In the genomic region with DNA sequence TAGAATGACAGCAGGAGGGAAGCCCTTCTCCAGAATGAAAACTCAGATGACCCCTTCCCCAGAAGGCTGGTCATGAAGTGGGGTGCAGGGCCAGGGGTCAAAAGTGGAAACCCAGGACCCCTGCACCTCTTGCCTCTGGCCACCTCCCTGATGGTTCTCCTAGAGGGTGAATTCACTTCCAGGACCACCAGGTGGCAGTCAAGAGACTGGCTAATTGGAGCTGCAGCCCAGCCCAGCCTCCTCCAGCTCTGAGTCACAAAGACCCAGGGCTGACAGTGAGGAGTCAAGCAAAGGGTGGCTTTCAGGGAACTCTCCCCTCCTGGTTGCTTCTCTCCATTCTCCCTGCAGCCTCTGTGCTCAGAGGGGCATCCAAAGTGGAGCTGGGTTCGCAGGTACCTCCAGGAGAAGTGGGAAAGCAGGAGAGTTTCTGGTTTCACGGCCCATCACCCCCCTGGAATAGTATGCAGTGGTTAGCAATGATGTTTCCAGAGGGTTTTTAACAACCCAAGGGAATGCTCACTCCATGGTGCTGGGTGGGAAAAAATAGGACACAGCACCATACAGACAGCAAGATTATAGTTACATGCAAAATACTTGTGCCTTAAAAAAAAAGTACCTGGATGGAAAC, we compare ENCODE assay signal across 8 cellular contexts. TPM values are rescaled to one million over a fixed set of nuclear protein-coding genes. Genes with fewer than 3 reads are reported as not detected.
A peak's percentile ranks its signal among the peaks of the same experiment; 100 is the strongest.
DNase-seq lines count a peak whose midpoint lies in the region; ATAC-seq and TF ChIP-seq lines count a peak whose summit lies in the region.

No MANE protein-coding gene starts in this region.

- CTCF ChIA-PET in activated CD4-positive, alpha-beta T cell treated with anti-CD3 and anti-CD28 coated beads, Interleukin-2, amount 10 ng/mL, durations not matched to agents 7 days and 5 days (lab: Charles Lee), result interaction anchor here (0.6 to 1.5 kb wide), 10 partner anchors 13 to 1042 kb away, joined by 3 to 6 read pairs (median 3); no protein-coding TSS in a partner anchor

- H3K36me3 ChIP-seq in right lobe of liver, result no peaks in the 10 kb centered on the region

- H3K36me3 Mint-ChIP-seq in activated CD4-positive, alpha-beta T cell treated with anti-CD3 and anti-CD28 coated beads, Interleukin-2, amount 10 ng/mL, durations not matched to agents 7 days and 5 days (ENCODE audit: low read depth), result no peaks in the 10 kb centered on the region

- peak; percentile 54 for DNase-seq in CMK (ENCODE audit: low read depth)
- peak; percentile 61 for DNase-seq in NCI-H510A (lab: John Stamatoyannopoulos, UW)
- DNase-seq in activated CD4-positive, alpha-beta T cell treated with anti-CD3 and anti-CD28 coated beads, Interleukin-2, amount 10 ng/mL, durations not matched to agents 7 days and 5 days, result peak; percentile 80
- peak; percentile 86 for DNase-seq in dedifferentiated amniotic fluid mesenchymal stem cell (ENCODE audit: extremely low spot score)
- DNase-seq in right lobe of liver, result peak; percentile 77 to 83 (median 81)
- DNase-seq in stimulated activated CD4-positive, alpha-beta T cell treated with anti-CD3 and anti-CD28 coated beads, Interleukin-4, amount 100 ng/mL, for 48 hours (ENCODE audit: low read depth in 2 of 2), result peak; percentile 70 to 78

- TF ChIP-seq POLR2A in right lobe of liver (IDR thresholded peaks at IDR 0.05), result no peak

- no peaks in the 10 kb centered on the region for H3K9me3 Mint-ChIP-seq in activated CD4-positive, alpha-beta T cell treated with anti-CD3 and anti-CD28 coated beads, Interleukin-2, amount 10 ng/mL, durations not matched to agents 7 days and 5 days

- H3K4me1 Mint-ChIP-seq in activated CD4-positive, alpha-beta T cell treated with anti-CD3 and anti-CD28 coated beads, Interleukin-2, amount 10 ng/mL, durations not matched to agents 7 days and 5 days, result no peaks in the 10 kb centered on the region

- no peaks in the 10 kb centered on the region for H3K27me3 ChIP-seq in right lobe of liver

- no peak overlapping the region for H3K4me3 Mint-ChIP-seq in activated CD4-positive, alpha-beta T cell treated with anti-CD3 and anti-CD28 coated beads, Interleukin-2, amount 10 ng/mL, durations not matched to agents 7 days and 5 days

- intact Hi-C loops in right lobe of liver (cut with DNase I), result loop anchor here in 1 of 2 donors (10.0 kb wide), 1 partner anchor 250 kb away; no protein-coding TSS in a partner anchor

- no peak overlapping the region for H3K27ac ChIP-seq in right lobe of liver

- H3K27me3 Mint-ChIP-seq in activated CD4-positive, alpha-beta T cell treated with anti-CD3 and anti-CD28 coated beads, Interleukin-2, amount 10 ng/mL, durations not matched to agents 7 days and 5 days, result peaks cover 21% of the 10 kb centered on the region

- peak; percentile 54 for ATAC-seq in HG02588 (IDR thresholded peaks at IDR 0.05; ENCODE audit: unreplicated experiment)
- peak; percentile 93 to 99 (median 95) for ATAC-seq in right lobe of liver
- ATAC-seq in GM19023 (IDR thresholded peaks at IDR 0.05; ENCODE audit: unreplicated experiment), result no peak

- H3K27ac Mint-ChIP-seq in activated CD4-positive, alpha-beta T cell treated with anti-CD3 and anti-CD28 coated beads, Interleukin-2, amount 10 ng/mL, durations not matched to agents 7 days and 5 days, result no peak overlapping the region

- no peaks in the 10 kb centered on the region for H3K9me3 ChIP-seq in right lobe of liver

- no CpG with 5 or more reads among the region's 2 CpGs for WGBS in right lobe of liver (ENCODE audit: insufficient coverage, low coverage, low lambda C conversion rate, missing lambda C conversion rate)

- TF ChIP-seq CTCF in right lobe of liver (IDR thresholded peaks at IDR 0.05), result peak; percentile 86 to 93 (median 92)

- H3K4me3 ChIP-seq in right lobe of liver, result no peak overlapping the region

- H3K4me1 ChIP-seq in right lobe of liver, result no peaks in the 10 kb centered on the region

- POLR2A ChIA-PET in activated CD4-positive, alpha-beta T cell treated with anti-CD3 and anti-CD28 coated beads, Interleukin-2, amount 10 ng/mL, durations not matched to agents 7 days and 5 days (lab: Charles Lee), result no interaction called here

RNA-seq across cellular contexts. Expression of a gene that starts 6.1 kb away (rescaled TPM):
- total RNA-seq in activated CD4-positive, alpha-beta T cell treated with anti-CD3 and anti-CD28 coated beads, Interleukin-2, amount 10 ng/mL, durations not matched to agents 7 days and 5 days, result under 1 TPM in 1 of 2 experiments, not detected in 1; 0.08 TPM
- 1 to 10 TPM in 2 of 6 experiments, under 1 TPM in 4; 0.24 to 1.8 (median 0.62) TPM for total RNA-seq in right lobe of liver

RNA-seq across cellular contexts. Expression of a gene that starts 51.5 kb away (rescaled TPM):
- not detected for total RNA-seq in activated CD4-positive, alpha-beta T cell treated with anti-CD3 and anti-CD28 coated beads, Interleukin-2, amount 10 ng/mL, durations not matched to agents 7 days and 5 days
- total RNA-seq in right lobe of liver, result 100 to 1,000 TPM in 4 of 6 experiments, 10 to 100 TPM in 2; 69.8 to 330 (median 152) TPM

Comparison
In these comparisons a context has a peak if more than half of its experiments do, and no peak if none do; other contexts are left out.
1. RNA of a gene that starts 51.5 kb away (total RNA-seq): 69.8 to 330 TPM in right lobe of liver; not detected in activated CD4-positive, alpha-beta T cell treated with anti-CD3 and anti-CD28 coated beads, Interleukin-2, amount 10 ng/mL, durations not matched to agents 7 days and 5 days; every median in the first group is over 10 times any median in the second.
2. Peak in every context shown above with its lines, with median percentiles within 50 percentile points of each other: DNase-seq.